Comparison of ENCODE assay signal across 1 cellular context in the genomic region with DNA sequence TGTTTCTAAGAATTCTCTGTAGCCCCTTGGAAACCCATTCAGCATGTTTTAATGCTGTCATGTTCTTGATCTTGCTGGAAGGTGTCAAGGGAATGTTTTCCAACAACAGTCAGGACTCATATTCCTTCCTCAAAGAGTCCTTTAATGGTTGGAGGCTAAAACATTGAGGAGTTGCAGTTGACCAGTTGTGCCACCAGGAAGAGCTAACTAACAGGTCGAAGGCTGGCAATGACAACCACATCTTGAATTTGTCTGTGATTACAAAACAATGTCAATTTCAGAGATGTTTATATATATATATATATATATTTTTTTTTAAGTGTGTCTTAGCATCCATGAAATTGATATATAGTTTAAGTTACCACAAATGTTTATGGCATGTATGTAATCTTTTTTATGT.
TF ChIP-seq lines count a peak whose summit lies in the region.

No MANE protein-coding gene starts in this region.

TF ChIP-seq in liver, 16 proteins besides CTCF, POLR2A, EP300 and RAD21 (continued from another document):
- TF ChIP-seq, protein P1, sequence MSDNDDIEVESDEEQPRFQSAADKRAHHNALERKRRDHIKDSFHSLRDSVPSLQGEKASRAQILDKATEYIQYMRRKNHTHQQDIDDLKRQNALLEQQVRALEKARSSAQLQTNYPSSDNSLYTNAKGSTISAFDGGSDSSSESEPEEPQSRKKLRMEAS (IDR thresholded peaks at IDR 0.05): no peak
- TF ChIP-seq HNF4G (IDR thresholded peaks at IDR 0.05) (no peak), TAF1 (conservative IDR thresholded peaks at IDR 0.05) (no peak), NR2F2 (IDR thresholded peaks at IDR 0.05) (no peak), SP1 (IDR thresholded peaks at IDR 0.05) (no peak), YY1 (IDR thresholded peaks at IDR 0.05) (no peak)
- TF ChIP-seq, protein P2, sequence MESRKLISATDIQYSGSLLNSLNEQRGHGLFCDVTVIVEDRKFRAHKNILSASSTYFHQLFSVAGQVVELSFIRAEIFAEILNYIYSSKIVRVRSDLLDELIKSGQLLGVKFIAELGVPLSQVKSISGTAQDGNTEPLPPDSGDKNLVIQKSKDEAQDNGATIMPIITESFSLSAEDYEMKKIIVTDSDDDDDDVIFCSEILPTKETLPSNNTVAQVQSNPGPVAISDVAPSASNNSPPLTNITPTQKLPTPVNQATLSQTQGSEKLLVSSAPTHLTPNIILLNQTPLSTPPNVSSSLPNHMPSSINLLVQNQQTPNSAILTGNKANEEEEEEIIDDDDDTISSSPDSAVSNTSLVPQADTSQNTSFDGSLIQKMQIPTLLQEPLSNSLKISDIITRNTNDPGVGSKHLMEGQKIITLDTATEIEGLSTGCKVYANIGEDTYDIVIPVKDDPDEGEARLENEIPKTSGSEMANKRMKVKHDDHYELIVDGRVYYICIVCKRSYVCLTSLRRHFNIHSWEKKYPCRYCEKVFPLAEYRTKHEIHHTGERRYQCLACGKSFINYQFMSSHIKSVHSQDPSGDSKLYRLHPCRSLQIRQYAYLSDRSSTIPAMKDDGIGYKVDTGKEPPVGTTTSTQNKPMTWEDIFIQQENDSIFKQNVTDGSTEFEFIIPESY (IDR thresholded peaks at IDR 0.05): no peak
TF ChIP-seq in liver: peak in this region for 0.
